Comparison of ENCODE assay signal across 12 cellular contexts in genomic region chr5:151022511-151023018, GRCh38. TPM values are rescaled to one million over a fixed set of nuclear protein-coding genes. Genes with fewer than 3 reads are reported as not detected.
A peak's percentile ranks its signal among the peaks of the same experiment; 100 is the strongest.
DNase-seq lines count a peak whose midpoint lies in the region; ATAC-seq and TF ChIP-seq lines count a peak whose summit lies in the region.
"Had no signal": no experiment of that assay in that cellular context is flagged by ENCODE, and none has a peak within 500 bp of the region (broad histone marks: within the 10 kb centered on the region; RNA-seq: fewer than 3 reads in every experiment).

No MANE protein-coding gene starts in this region.

- no peak overlapping the region for H3K4me3 Mint-ChIP-seq in GM23338
- H3K4me3 Mint-ChIP-seq: effector memory CD8-positive, alpha-beta T cell had no signal

- peak; percentile 24 to 38 for ATAC-seq in gastrocnemius medialis
- ATAC-seq in GM23338: no peak
- ATAC-seq: effector memory CD8-positive, alpha-beta T cell; SK-N-SH treated with all-trans-retinoic acid at 6 μM for 48 hours had no signal

- H3F3A ChIP-seq in GM23338 (replicated peaks; ENCODE audit: low read depth): no peaks in the 10 kb centered on the region

- no peaks in the 10 kb centered on the region for H3K9me3 Mint-ChIP-seq in GM23338
- H3K9me3 Mint-ChIP-seq: effector memory CD8-positive, alpha-beta T cell had no signal

- H3K4me3 ChIP-seq in breast epithelium (peak overlapping the region; percentile 70 to 84 (median 73)), gastrocnemius medialis (peak overlapping the region; percentile 84 to 97 (median 94)), GM23338 (no peak overlapping the region)
- H3K4me3 ChIP-seq: HAP-1 had no signal

- no peaks in the 10 kb centered on the region; the same call in 1 of the 3 replicates for H3K4me1 Mint-ChIP-seq in GM23338

- in situ Hi-C loops in gastrocnemius medialis (cut with MboI; ENCODE audit: low sequenced_read_pairs in 4 of 4): no loop called here
- in situ Hi-C loops in GM13976 (cut with MboI; ENCODE audit: low sequenced_read_pairs, unreplicated experiment): no loop called here

- H3K4me2 ChIP-seq in GM23338: no peak overlapping the region

- peaks cover 3% of the 10 kb centered on the region; the same call in 1 of the 2 replicates for H4K20me1 ChIP-seq in GM23338 (replicated peaks; ENCODE audit: insufficient read depth)

- H3K27me3 ChIP-seq in breast epithelium (no peaks in the 10 kb centered on the region), gastrocnemius medialis (no peaks in the 10 kb centered on the region), GM23338 (ENCODE audit: insufficient read depth) (peaks cover 15% of the 10 kb centered on the region; the same call in 1 of the 2 replicates)

- H3K36me3 Mint-ChIP-seq in GM23338 (ENCODE audit: low read depth): no peaks in the 10 kb centered on the region

- intact Hi-C loops in breast epithelium (cut with DNase I; ENCODE audit: low total_unique reads): no loop called here
- intact Hi-C loops in gastrocnemius medialis (cut with DNase I; ENCODE audit: low total_unique reads): loop anchor here (2.0 to 10.0 kb wide), 2 partner anchors 18 to 368 kb away; no protein-coding TSS in a partner anchor

- H3K27me3 Mint-ChIP-seq in GM23338 (ENCODE audit: insufficient read depth, low read depth, poor library complexity): peaks cover 14% of the 10 kb centered on the region
- H3K27me3 Mint-ChIP-seq: effector memory CD8-positive, alpha-beta T cell had no signal

- no peak overlapping the region for H3K27ac Mint-ChIP-seq in GM23338

- H2AFZ ChIP-seq in GM23338: no peak overlapping the region

- H3K36me3 ChIP-seq in breast epithelium (no peaks in the 10 kb centered on the region), gastrocnemius medialis (peaks cover 3 to 23% of the 10 kb centered on the region in 2 donors), GM23338 (ENCODE audit: insufficient read depth) (no peaks in the 10 kb centered on the region)
- H3K36me3 ChIP-seq: HAP-1 had no signal

- H3K9me3 ChIP-seq in breast epithelium (no peaks in the 10 kb centered on the region), gastrocnemius medialis (no peaks in the 10 kb centered on the region)
- H3K9me3 ChIP-seq: HAP-1 had no signal

- DNase-seq in H4 (ENCODE audit: low spot score): peak; percentile 70
- no peak for DNase-seq in breast epithelium (ENCODE audit: low spot score in 2 of 2)
- peak; percentile 56 for DNase-seq in kidney glomerular epithelial cell (lab: John Stamatoyannopoulos, UW)
- peak in 1 of 2 donors; percentile 70 for DNase-seq in gastrocnemius medialis
- no peak for DNase-seq in GM23338 (ENCODE audit: low spot score)
- DNase-seq in NCI-H524 treated with DMSO at 0.1 percent for 48 hours (lab: John Stamatoyannopoulos, UW): no peak
- DNase-seq in GM13976 (ENCODE audit: low spot score): no peak
- no peak for DNase-seq in GM20000 (ENCODE audit: low spot score)
- DNase-seq: effector memory CD8-positive, alpha-beta T cell; NCI-H345 had no signal

- no peaks in the 10 kb centered on the region for H3K79me2 ChIP-seq in GM23338 (replicated peaks; ENCODE audit: insufficient read depth)

- no peaks in the 10 kb centered on the region for H3K9me2 ChIP-seq in GM23338 (ENCODE audit: insufficient read depth)

- H3K4me1 ChIP-seq in breast epithelium (peaks cover 0 to 20% of the 10 kb centered on the region in 2 donors), gastrocnemius medialis (peaks cover 65% of the 10 kb centered on the region in 2 donors), GM23338 (ENCODE audit: insufficient read depth) (peaks cover 4% of the 10 kb centered on the region; the same call in 1 of the 2 replicates)

- TF ChIP-seq CTCF in breast epithelium (IDR thresholded peaks at IDR 0.05) (no peak), gastrocnemius medialis (IDR thresholded peaks at IDR 0.05 in 4 of 5, conservative IDR thresholded peaks at IDR 0.05 in 1 of 5) (no peak), GM23338 (conservative IDR thresholded peaks at IDR 0.05; ENCODE audit: low read depth in 2 of 2) (no peak), GM13976 (IDR thresholded peaks at IDR 0.05; ENCODE audit: borderline replicate concordance, control extremely low read depth, extremely low read depth, insufficient read depth, missing control alignments) (no peak), GM20000 (IDR thresholded peaks at IDR 0.05; ENCODE audit: extremely low read depth, missing control alignments) (no peak)

- H3K27ac ChIP-seq in breast epithelium (peak overlapping the region; percentile 86 to 92), gastrocnemius medialis (peak overlapping the region; percentile 94 to 99 (median 96)), GM23338 (ENCODE audit: low read depth) (no peak overlapping the region)

- no peak for TF ChIP-seq POLR2A in breast epithelium (IDR thresholded peaks at IDR 0.05)
- TF ChIP-seq POLR2A in gastrocnemius medialis (IDR thresholded peaks at IDR 0.05): peak; percentile 47 to 80

TF ChIP-seq in GM23338, 12 proteins besides CTCF, POLR2A, EP300 and RAD21:
- TF ChIP-seq CREB1 (CRISPR knock-in tag; IDR thresholded peaks at IDR 0.05; ENCODE audit: low read depth) (no peak), EZH2phosphoT487 (IDR thresholded peaks at IDR 0.05; ENCODE audit: unreplicated experiment) (no peak), STAT1 (IDR thresholded peaks at IDR 0.05; ENCODE audit: unreplicated experiment) (no peak), REST (IDR thresholded peaks at IDR 0.05; ENCODE audit: unreplicated experiment) (no peak), NANOG (IDR thresholded peaks at IDR 0.05; ENCODE audit: borderline replicate concordance) (no peak), POLR2AphosphoS5 (IDR thresholded peaks at IDR 0.05; ENCODE audit: low read depth) (no peak), ETS1 (IDR thresholded peaks at IDR 0.05) (no peak)
TF ChIP-seq in GM23338: peak in this region for 0.

RNA-seq across cellular contexts. Expression of gene GPX3, which starts 2.2 kb away (rescaled TPM):
- total RNA-seq in H4 (2014; rRNA removed; shearing (Covaris generic)): 338 and 380 TPM in 2 replicates
- total RNA-seq in breast epithelium (1,000 to 10,000 TPM; 1,215 to 5,290 (median 2,830) TPM), gastrocnemius medialis (1,000 to 10,000 TPM in 1 of 4 donors, 100 to 1,000 TPM in 3; 504 to 1,227 (median 655) TPM)
- 48.4 and 48.9 TPM in 2 replicates for total RNA-seq in GM23338 (2014; rRNA removed; shearing (Covaris generic))
- polyA plus RNA-seq in GM23338 (2016; fragmentation: Nextera tagmentation; extraction: Ambion mirVana): 27.6 and 28.0 TPM in 2 replicates

RNA-seq across cellular contexts. Expression of gene TNIP1, which starts 58.3 kb away (rescaled TPM):
- total RNA-seq in H4 (2014; rRNA removed; shearing (Covaris generic)): 38.7 and 41.9 TPM in 2 replicates
- total RNA-seq in breast epithelium (100 to 1,000 TPM in 1 of 3 donors, 10 to 100 TPM in 2; 65.3 to 221 (median 91.8) TPM), gastrocnemius medialis (100 to 1,000 TPM; 112 to 228 (median 188) TPM)
- 29.6 and 35.8 TPM in 2 replicates for total RNA-seq in GM23338 (2014; rRNA removed; shearing (Covaris generic))
- 10.3 and 12.2 TPM in 2 replicates for polyA plus RNA-seq in GM23338 (2016; fragmentation: Nextera tagmentation; extraction: Ambion mirVana)

Comparison
In these comparisons a context has a peak if more than half of its experiments do, and no peak if none do; other contexts are left out.
1. DNase-seq: peak in H4 (single experiment) and kidney glomerular epithelial cell (single experiment); none in breast epithelium (0 of 2), GM23338 (single experiment), NCI-H524 treated with DMSO at 0.1 percent for 48 hours (single experiment), GM13976 (single experiment) and GM20000 (single experiment).